7 cellular contexts compared by ENCODE assay signal in the genomic region with DNA sequence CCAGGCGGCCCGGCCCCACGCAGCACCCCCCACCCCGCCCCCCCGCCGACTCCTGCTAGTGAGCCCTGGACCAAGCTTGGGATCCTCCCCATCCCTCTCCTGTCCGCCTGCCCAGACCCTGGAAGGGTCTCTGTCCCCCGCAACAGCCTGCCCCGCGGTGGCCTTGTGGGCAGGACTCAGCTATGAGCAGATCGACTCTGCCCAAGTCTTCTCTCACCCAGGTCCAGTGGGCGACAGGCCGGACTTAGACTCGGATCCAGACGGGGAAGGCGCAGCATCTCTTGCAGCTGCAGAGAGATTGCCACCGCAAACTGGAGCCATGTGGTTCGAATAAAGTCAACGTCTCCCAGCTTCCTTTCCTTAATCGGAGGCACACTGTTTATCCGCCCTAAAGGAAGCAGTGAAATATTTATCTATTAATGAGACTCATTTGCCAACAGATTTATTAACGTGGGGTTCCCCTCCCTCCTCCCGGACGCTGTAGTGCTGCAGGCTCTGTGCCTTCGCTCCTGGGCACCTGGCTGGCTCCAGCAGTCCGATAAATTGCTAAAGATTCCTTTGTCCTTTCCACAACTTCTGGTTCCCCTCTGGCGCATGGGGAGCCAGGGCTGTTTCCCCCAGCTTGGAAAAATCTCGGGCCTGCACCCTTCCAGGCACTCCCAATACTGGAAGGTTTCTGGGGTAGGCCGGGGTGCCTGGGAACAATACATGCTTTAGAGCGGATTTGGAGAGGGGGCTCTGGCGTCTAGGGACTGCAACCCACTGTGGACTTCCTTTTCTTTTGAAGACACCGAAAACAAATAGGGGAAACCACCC. TPM values are rescaled to one million over a fixed set of nuclear protein-coding genes. Genes with fewer than 3 reads are reported as not detected.
DNase-seq lines count a peak whose midpoint lies in the region; ATAC-seq, FAIRE-seq and TF ChIP-seq lines count a peak whose summit lies in the region.
"Had no signal": no experiment of that assay in that cellular context is flagged by ENCODE, and none has a peak within 500 bp of the region (broad histone marks: within the 10 kb centered on the region; RNA-seq: fewer than 3 reads in every experiment).

No MANE protein-coding gene starts in this region.

- peaks cover 3% of the 10 kb centered on the region; the same call in 1 of the 2 replicates for H3K9me1 ChIP-seq in IMR-90 (ENCODE audit: insufficient read depth, low read length)

- H3K4me1 ChIP-seq in IMR-90 (ENCODE audit: control insufficient read depth, insufficient read depth, low read length), result peaks cover 6% of the 10 kb centered on the region; the same call in 1 of the 2 replicates
- peaks cover 3 to 11% of the 10 kb centered on the region in 2 donors for H3K4me1 ChIP-seq in ascending aorta
- peaks cover 15% of the 10 kb centered on the region for H3K4me1 ChIP-seq in psoas muscle

- H3K14ac ChIP-seq in IMR-90 (replicated peaks; ENCODE audit: low read depth, low read length), result no peak overlapping the region

- H3K4me2 ChIP-seq in IMR-90 (ENCODE audit: low read depth, low read length), result peak overlapping the region; percentile 55; the same call in 1 of the 2 replicates

- H3K9me3 Mint-ChIP-seq in activated T-helper 17 cell treated with anti-CD3 and anti-CD28 coated beads, Interleukin-2, amount 50 U/mL, for 72 hours, result no peaks in the 10 kb centered on the region

- dilution Hi-C loops in IMR-90 (cut with HindIII; ENCODE audit: low sequenced_read_pairs, unreplicated experiment), result no loop called here

- TF ChIP-seq CTCF in IMR-90 (conservative IDR thresholded peaks at IDR 0.05; ENCODE audit: low read depth, low read length) (no peak), ascending aorta (IDR thresholded peaks at IDR 0.05) (no peak), psoas muscle (IDR thresholded peaks at IDR 0.05) (no peak)

- peaks cover 2% of the 10 kb centered on the region; the same call in 1 of the 2 replicates for H3K27me3 ChIP-seq in IMR-90 (ENCODE audit: control insufficient read depth, insufficient read depth, low read length)
- H3K27me3 ChIP-seq in ascending aorta, result no peaks in the 10 kb centered on the region
- no peaks in the 10 kb centered on the region for H3K27me3 ChIP-seq in psoas muscle (ENCODE audit: insufficient read depth in 3 of 3, low read length in 2 of 3)

- no peak overlapping the region for H3K18ac ChIP-seq in IMR-90 (ENCODE audit: low read depth, low read length)

- H3K27ac ChIP-seq in IMR-90 (ENCODE audit: insufficient read depth, low read length) (no peak overlapping the region), ascending aorta (peak overlapping the region; percentile 68 to 73), psoas muscle (peak overlapping the region; percentile 91)

- intact Hi-C loops in IMR-90 (cut with micrococcal nuclease), result no loop called here
- intact Hi-C loops in ascending aorta (cut with DNase I), result loop anchor here (5.0 kb wide), 1 partner anchor 1300 kb away; no protein-coding TSS in a partner anchor
- intact Hi-C loops in psoas muscle (cut with DNase I), result loop anchor here (5.0 to 10.0 kb wide), 2 partner anchors 955 to 1272 kb away; a partner anchor contains a TSS

- H2BK120ac ChIP-seq in IMR-90 (ENCODE audit: low read depth, low read length), result no peak overlapping the region

- H4K91ac ChIP-seq in IMR-90 (ENCODE audit: insufficient read depth, low read depth, low read length), result no peak overlapping the region

- no peak for TF ChIP-seq POLR2A in IMR-90 (IDR thresholded peaks at IDR 0.05; ENCODE audit: low read depth, low read length)

- H3K4ac ChIP-seq in IMR-90 (ENCODE audit: low read depth, low read length), result no peak overlapping the region; the same call in 1 of the 2 replicates

- DNase-seq in IMR-90 (no peak), ascending aorta (ENCODE audit: low spot score in 2 of 2) (peak in 1 of 2 donors; percentile 64), psoas muscle (peak; percentile 12 to 56), HTR-8/SVneo (ENCODE audit: insufficient read length, low spot score) (no peak)
- DNase-seq in stimulated activated CD4-positive, alpha-beta T cell treated with anti-CD3 and anti-CD28 coated beads, Interleukin-4, amount 100 ng/mL, for 1 hour, result no peak
- DNase-seq: activated CD4-positive, alpha-beta T cell treated with anti-CD3 and anti-CD28 coated beads, Interleukin-2, amount 50 U/mL, for 4 hours had no signal

- H2AK5ac ChIP-seq in IMR-90 (ENCODE audit: low read depth, low read length), result no peak overlapping the region

- no peak overlapping the region for H3K56ac ChIP-seq in IMR-90 (ENCODE audit: extremely low read depth, insufficient read depth, low read length)

- FAIRE-seq in HTR-8/SVneo (lab: Jason Lieb, UNC), result no peak

- TF ChIP-seq RAD21 in IMR-90 (IDR thresholded peaks at IDR 0.05; ENCODE audit: low read length), result no peak

- 39% methylated on average over 8 of the region's 32 CpGs; no CpG with 5 or more reads in 1 of the 2 experiments for WGBS in IMR-90 (ENCODE audit: extremely low coverage in 2 of 2, insufficient read length in 1 of 2), 2 experiments
- WGBS in psoas muscle, 3 donors, result 39 to 46% (median 40%) methylated on average over 32 of the region's 32 CpGs

- POLR2A ChIA-PET in IMR-90 (lab: Charles Lee; ENCODE audit: unreplicated experiment), result no interaction called here

- peak overlapping the region; percentile 69 for H3K4me3 ChIP-seq in IMR-90 (ENCODE audit: insufficient read depth, low read depth, low read length)
- H3K4me3 ChIP-seq in ascending aorta, result peak overlapping the region; percentile 64 to 82
- H3K4me3 ChIP-seq in psoas muscle, result peak overlapping the region; percentile 84

- in situ Hi-C loops in IMR-90 (cut with MboI; ENCODE audit: low sequenced_read_pairs), result loop anchor here (5.0 kb wide), 2 partner anchors 790 to 1305 kb away; no protein-coding TSS in a partner anchor

- H4K8ac ChIP-seq in IMR-90 (ENCODE audit: low read depth in 2 of 2, low read length in 2 of 2), result peak overlapping the region; percentile 30 to 90; a peak in 2 of 4 replicates

- no peak overlapping the region for H3K23ac ChIP-seq in IMR-90 (ENCODE audit: low read depth, low read length)

- H3K4me3 Mint-ChIP-seq in activated T-helper 17 cell treated with anti-CD3 and anti-CD28 coated beads, Interleukin-2, amount 50 U/mL, for 72 hours, result no peak overlapping the region

- 0 out of 4 replicates have a peak, but pooled peaks cover 0 to 4% of the 10 kb centered on the region in 2 experiments for H3K79me1 ChIP-seq in IMR-90 (ENCODE audit: low read depth in 1 of 2, low read length in 2 of 2)

- H2BK15ac ChIP-seq in IMR-90 (ENCODE audit: low read depth, low read length), result no peak overlapping the region

- CTCF ChIA-PET in IMR-90 (lab: Yijun Ruan, JAX), result interaction anchor here (0.7 to 1.3 kb wide), 4 partner anchors 23 to 968 kb away, joined by 3 to 4 read pairs (median 3); no protein-coding TSS in a partner anchor

- H3K9me3 ChIP-seq in IMR-90 (ENCODE audit: control insufficient read depth, insufficient read depth, low read length) (no peaks in the 10 kb centered on the region), ascending aorta (no peaks in the 10 kb centered on the region), psoas muscle (no peaks in the 10 kb centered on the region)

- no TSS peak for BruUV-seq in IMR-90 (replicated peaks; lab: Mats Ljungman, UMichigan)

- H3K36me3 ChIP-seq in IMR-90 (ENCODE audit: control insufficient read depth, insufficient read depth, low read length), result no peaks in the 10 kb centered on the region
- no peaks in the 10 kb centered on the region for H3K36me3 ChIP-seq in ascending aorta
- no peaks in the 10 kb centered on the region for H3K36me3 ChIP-seq in psoas muscle (ENCODE audit: insufficient read depth in 1 of 2, low read depth in 1 of 2)

- H3K9ac ChIP-seq in IMR-90 (ENCODE audit: low read depth, low read length), result no peak overlapping the region

- H4K20me1 ChIP-seq in IMR-90 (ENCODE audit: insufficient read depth, low read length), result no peaks in the 10 kb centered on the region

- no peak overlapping the region for H3K27ac Mint-ChIP-seq in activated T-helper 17 cell treated with anti-CD3 and anti-CD28 coated beads, Interleukin-2, amount 50 U/mL, for 72 hours

- no peak overlapping the region for H2AK9ac ChIP-seq in IMR-90 (replicated peaks; ENCODE audit: low read depth, low read length, poor library complexity)

- no peak overlapping the region; the same call in 1 of the 2 replicates for H4K5ac ChIP-seq in IMR-90 (ENCODE audit: low read depth, low read length)

- peaks cover 15% of the 10 kb centered on the region for H3K4me1 Mint-ChIP-seq in activated T-helper 17 cell treated with anti-CD3 and anti-CD28 coated beads, Interleukin-2, amount 50 U/mL, for 72 hours

- peaks cover 59% of the 10 kb centered on the region for H3K27me3 Mint-ChIP-seq in activated T-helper 17 cell treated with anti-CD3 and anti-CD28 coated beads, Interleukin-2, amount 50 U/mL, for 72 hours

- ATAC-seq in IMR-90 (ENCODE audit: low read depth) (no peak), psoas muscle (peak in 3 of 4 donors; percentile 0 to 2 (median 1))
- no peak for ATAC-seq in activated T-helper 17 cell treated with anti-CD3 and anti-CD28 coated beads, Interleukin-2, amount 50 U/mL, for 72 hours (replicated peaks)

- H2BK20ac ChIP-seq in IMR-90 (ENCODE audit: low read depth, low read length), result no peak overlapping the region

- no peak overlapping the region for H2BK5ac ChIP-seq in IMR-90 (ENCODE audit: low read depth, low read length, poor library complexity, severe bottlenecking)

- peaks cover 16% of the 10 kb centered on the region for H3K36me3 Mint-ChIP-seq in activated T-helper 17 cell treated with anti-CD3 and anti-CD28 coated beads, Interleukin-2, amount 50 U/mL, for 72 hours (ENCODE audit: low read depth)

- H2AFZ ChIP-seq in IMR-90 (replicated peaks; ENCODE audit: low read length, poor library complexity), result peak overlapping the region; percentile 90

RNA-seq across cellular contexts. Expression of a gene that starts 0.6 kb away (rescaled TPM):
- total RNA-seq in IMR-90 (2012; rRNA removed) (under 0.01 and 0.18 TPM in 2 replicates), ascending aorta (12.0 TPM), psoas muscle (1 to 10 TPM; 4.7 to 8.4 (median 6.7) TPM)
- polyA plus RNA-seq in IMR-90 (2012; rRNA removed) (1.7 TPM in 2 replicates), psoas muscle (10 to 100 TPM in 1 of 3 donors, 1 to 10 TPM in 2; 2.9 to 10.2 (median 6.2) TPM)
- 2.0 and 2.2 TPM in 2 replicates for polyA plus RNA-seq in IMR-90 (2012; cell fraction: cytosol; rRNA removed)
- polyA plus RNA-seq in IMR-90 (2012; cell fraction: nucleus; rRNA removed; ENCODE audit: low replicate concordance), result 0.51 and 0.71 TPM in 2 replicates
- not detected for total RNA-seq in activated T-helper 17 cell treated with anti-CD3 and anti-CD28 coated beads, Interleukin-2, amount 50 U/mL, for 72 hours

RNA-seq across cellular contexts. Expression of a gene that starts 4.7 kb away (rescaled TPM):
- total RNA-seq in IMR-90 (2012; rRNA removed), result 0.83 and 0.90 TPM in 2 replicates
- 5.4 and 8.8 TPM in 2 replicates for polyA plus RNA-seq in IMR-90 (2012; rRNA removed)
- polyA plus RNA-seq in IMR-90 (2012; cell fraction: cytosol; rRNA removed), result 4.3 and 8.1 TPM in 2 replicates
- polyA plus RNA-seq in IMR-90 (2012; cell fraction: nucleus; rRNA removed; ENCODE audit: low replicate concordance), result 17.8 and 28.7 TPM in 2 replicates
- 14.4 TPM for total RNA-seq in ascending aorta
- total RNA-seq in psoas muscle, result 1 to 10 TPM; 3.3 to 5.6 (median 4.2) TPM
- 1 to 10 TPM in 1 of 3 donors, under 1 TPM in 2; 0.65 to 2.6 (median 0.97) TPM for polyA plus RNA-seq in psoas muscle
- total RNA-seq in activated T-helper 17 cell treated with anti-CD3 and anti-CD28 coated beads, Interleukin-2, amount 50 U/mL, for 72 hours, result not detected

RNA-seq across cellular contexts. Expression of a gene that starts 8.2 kb away (rescaled TPM):
- total RNA-seq in IMR-90 (2012; rRNA removed) (0.18 and 0.28 TPM in 2 replicates), ascending aorta (not detected), psoas muscle (10 to 100 TPM in 1 of 4 donors, 1 to 10 TPM in 1, under 1 TPM in 1, not detected in 1; 0.81 to 19.9 (median 4.9) TPM)
- polyA plus RNA-seq in IMR-90 (2012; rRNA removed) (0.32 and 0.59 TPM in 2 replicates), psoas muscle (10 to 100 TPM; 13.8 to 55.9 (median 18.2) TPM)
- polyA plus RNA-seq in IMR-90 (2012; cell fraction: cytosol; rRNA removed), result 0.10 and 0.26 TPM in 2 replicates
- 0.59 and 0.63 TPM in 2 replicates for polyA plus RNA-seq in IMR-90 (2012; cell fraction: nucleus; rRNA removed; ENCODE audit: low replicate concordance)
- not detected for total RNA-seq in activated T-helper 17 cell treated with anti-CD3 and anti-CD28 coated beads, Interleukin-2, amount 50 U/mL, for 72 hours

RNA-seq across cellular contexts. Expression of a gene that starts 9.5 kb away (rescaled TPM):
- 1.4 and 1.7 TPM in 2 replicates for total RNA-seq in IMR-90 (2012; rRNA removed)
- 1.8 and 2.1 TPM in 2 replicates for polyA plus RNA-seq in IMR-90 (2012; rRNA removed)
- polyA plus RNA-seq in IMR-90 (2012; cell fraction: cytosol; rRNA removed), result 0.50 and 1.7 TPM in 2 replicates
- 3.9 and 5.3 TPM in 2 replicates for polyA plus RNA-seq in IMR-90 (2012; cell fraction: nucleus; rRNA removed; ENCODE audit: low replicate concordance)
- 15.3 TPM for total RNA-seq in ascending aorta
- 1 to 10 TPM; 2.5 to 3.7 (median 3.1) TPM for total RNA-seq in psoas muscle
- 1 to 10 TPM in 2 of 3 donors, under 1 TPM in 1; 0.64 to 3.2 (median 1.5) TPM for polyA plus RNA-seq in psoas muscle
- total RNA-seq in activated T-helper 17 cell treated with anti-CD3 and anti-CD28 coated beads, Interleukin-2, amount 50 U/mL, for 72 hours, result not detected

RNA-seq across cellular contexts. Expression of a gene that starts 13.6 kb away (rescaled TPM):
- total RNA-seq in IMR-90 (2012; rRNA removed), result 19.9 and 23.9 TPM in 2 replicates
- 28.1 and 29.4 TPM in 2 replicates for polyA plus RNA-seq in IMR-90 (2012; rRNA removed)
- 27.6 and 56.3 TPM in 2 replicates for polyA plus RNA-seq in IMR-90 (2012; cell fraction: cytosol; rRNA removed)
- 34.9 and 41.0 TPM in 2 replicates for polyA plus RNA-seq in IMR-90 (2012; cell fraction: nucleus; rRNA removed; ENCODE audit: low replicate concordance)
- total RNA-seq in ascending aorta, result 22.0 TPM
- total RNA-seq in psoas muscle, result 10 to 100 TPM in 1 of 4 donors, 1 to 10 TPM in 3; 4.7 to 18.8 (median 8.1) TPM
- polyA plus RNA-seq in psoas muscle, result 1 to 10 TPM; 2.6 to 7.6 (median 4.6) TPM
- not detected for total RNA-seq in activated T-helper 17 cell treated with anti-CD3 and anti-CD28 coated beads, Interleukin-2, amount 50 U/mL, for 72 hours

Comparison
In these comparisons a context has a peak if more than half of its experiments do, and no peak if none do; other contexts are left out.
1. ATAC-seq: peak in psoas muscle (3 of 4); none in IMR-90 (single experiment) and activated T-helper 17 cell treated with anti-CD3 and anti-CD28 coated beads, Interleukin-2, amount 50 U/mL, for 72 hours (single experiment).
2. DNase-seq: peak in psoas muscle (2 of 2); none in IMR-90 (single experiment), HTR-8/SVneo (single experiment) and stimulated activated CD4-positive, alpha-beta T cell treated with anti-CD3 and anti-CD28 coated beads, Interleukin-4, amount 100 ng/mL, for 1 hour (single experiment).
3. Peak in every context shown above with its lines, with median percentiles within 50 percentile points of each other: H3K4me3 ChIP-seq.